ENCODE assay signal across 20 cellular contexts in genomic region chr15:58246041-58246440, GRCh38.
"Had no signal": no experiment of that assay in that cellular context is flagged by ENCODE, and none has a peak within 500 bp of the region (broad histone marks: within the 10 kb centered on the region; RNA-seq: fewer than 3 reads in every experiment).

No MANE protein-coding gene starts in this region.

- H3K27ac ChIP-seq: left lung, lower lobe of right lung, ovary, sigmoid colon, stomach, tibial artery had no signal

- H3K4me1 ChIP-seq: sigmoid colon had no signal

- H3K27me3 ChIP-seq: left lung, ovary, sigmoid colon, stomach, tibial artery had no signal

- H3K9me3 ChIP-seq: left lung, lower lobe of right lung, ovary, stomach, tibial artery had no signal

- ATAC-seq: effector memory CD8-positive, alpha-beta T cell; left lung; lower lobe of right lung; natural killer cell; stimulated activated effector memory CD8-positive, alpha-beta T cell treated with anti-CD3 and anti-CD28 coated beads, Interleukin-12 subunit alpha, Interleukin-12 subunit beta, amount 100 ng/mL, for 72 hours had no signal

- H3K4me3 ChIP-seq: left lung, lower lobe of right lung, ovary, sigmoid colon, stomach, tibial artery had no signal

- DNase-seq: cerebellar nuclear complex; cortex of kidney; effector memory CD8-positive, alpha-beta T cell; head of caudate nucleus; hippocampal formation; left cardiac atrium; left lung; lower lobe of right lung; natural killer cell; occipital lobe; ovary; posterior cingulate gyrus; retina; sigmoid colon; stimulated activated CD4-positive, alpha-beta T cell treated with anti-CD3 and anti-CD28 coated beads, Interleukin-2, amount 100 ng/mL, for 24 hours; stimulated activated CD4-positive, alpha-beta T cell treated with anti-CD3 and anti-CD28 coated beads, Interleukin-4, amount 100 ng/mL, for 24 hours; stimulated activated naive CD4-positive, alpha-beta T cell treated with Interleukin-2 at 50 U/mL for 16 hours; stomach; tibial artery had no signal

- H3K36me3 ChIP-seq: left lung, lower lobe of right lung, ovary, sigmoid colon, stomach, tibial artery had no signal
